35 cellular contexts compared by ENCODE assay signal in genomic region chr16:83890359-83890758, GRCh38.
"Had no signal": no experiment of that assay in that cellular context is flagged by ENCODE, and none has a peak within 500 bp of the region (broad histone marks: within the 10 kb centered on the region; RNA-seq: fewer than 3 reads in every experiment).

No MANE protein-coding gene starts in this region.

- DNase-seq: Karpas-422, Kasumi-1, MG63, MM.1S, MV-4-11, NCI-H1048, NCI-H1092, NCI-H1092 treated with DMSO at 0.1 percent for 48 hours, NCI-H1105, NCI-H1105 treated with DMSO at 0.1 percent for 48 hours, NCI-H1417, NCI-H1417 treated with DMSO at 0.1 percent for 48 hours, NCI-H1436, NCI-H1436 treated with DMSO at 0.1 percent for 48 hours, NCI-H146, NCI-H1694, NCI-H1694 treated with DMSO at 0.1 percent for 48 hours, NCI-H187, NCI-H187 treated with DMSO at 0.1 percent for 48 hours, NCI-H1930, NCI-H2029, NCI-H2029 treated with DMSO at 0.1 percent for 48 hours, NCI-H2081, NCI-H2081 treated with DMSO at 0.1 percent for 48 hours, NCI-H2107, NCI-H2171, NCI-H2171 treated with DMSO at 0.1 percent for 48 hours, NCI-H2227 treated with DMSO at 0.1 percent for 48 hours, NCI-H226, NCI-H345, NCI-H446, NCI-H446 treated with DMSO at 0.1 percent for 48 hours, NCI-H510A, NCI-H510A treated with DMSO at 0.1 percent for 48 hours, NCI-H524 had no signal

- H3K4me3 ChIP-seq: MG63 had no signal

- H3K9me3 ChIP-seq: MG63 had no signal

- H3K27me3 ChIP-seq: MG63 had no signal

- H3K36me3 ChIP-seq: MG63 had no signal
